In genomic region chr9:133563286-133564213, GRCh38 we compare ENCODE assay signal across 13 cellular contexts. TPM values are rescaled to one million over a fixed set of nuclear protein-coding genes. Genes with fewer than 3 reads are reported as not detected.
DNase-seq lines count a peak whose midpoint lies in the region; ATAC-seq lines count a peak whose summit lies in the region.
"Had no signal": no experiment of that assay in that cellular context is flagged by ENCODE, and none has a peak within 500 bp of the region (broad histone marks: within the 10 kb centered on the region; RNA-seq: fewer than 3 reads in every experiment).

No MANE protein-coding gene starts in this region.

- POLR2A ChIA-PET in CD8-positive, alpha-beta memory T cell (lab: Charles Lee), result no interaction called here

- no peak for ATAC-seq in stimulated activated effector memory CD8-positive, alpha-beta T cell treated with anti-CD3 and anti-CD28 coated beads, Interleukin-12 subunit alpha, Interleukin-12 subunit beta, amount 100 ng/mL, for 72 hours
- ATAC-seq in HG03159 (IDR thresholded peaks at IDR 0.05; ENCODE audit: unreplicated experiment), result no peak

- DNase-seq in NCI-H146 (lab: John Stamatoyannopoulos, UW) (peak; percentile 47), NCI-H146 treated with DMSO at 0.1 percent for 48 hours (lab: John Stamatoyannopoulos, UW; ENCODE audit: unreplicated experiment) (no peak), SW480 (ENCODE audit: low spot score) (peak; percentile 18), hepatic stellate cell (ENCODE audit: low spot score) (peak; percentile 77), NCI-H1092 treated with DMSO at 0.1 percent for 48 hours (lab: John Stamatoyannopoulos, UW) (no peak)
- DNase-seq in stimulated activated effector memory CD8-positive, alpha-beta T cell treated with anti-CD3 and anti-CD28 coated beads, Interleukin-12 subunit alpha, Interleukin-12 subunit beta, amount 100 ng/mL, for 72 hours (ENCODE audit: low spot score in 2 of 2), result no peak
- no peak for DNase-seq in CD8-positive, alpha-beta memory T cell
- DNase-seq: activated CD4-positive, alpha-beta T cell treated with anti-CD3 and anti-CD28 coated beads, Interleukin-2, amount 10 ng/mL, durations not matched to agents 24 days and 14 days; activated naive CD4-positive, alpha-beta T cell treated with anti-CD3 and anti-CD28 coated beads for 36 hours; endodermal cell; KBM-7 had no signal

- H3K4me3 ChIP-seq in CD8-positive, alpha-beta memory T cell (ENCODE audit: low read length), result no peak overlapping the region

- CTCF ChIA-PET in CD8-positive, alpha-beta memory T cell (lab: Charles Lee), result no interaction called here

- H3K9me3 Mint-ChIP-seq in stimulated activated effector memory CD8-positive, alpha-beta T cell treated with anti-CD3 and anti-CD28 coated beads, Interleukin-12 subunit alpha, Interleukin-12 subunit beta, amount 100 ng/mL, for 72 hours, result no peaks in the 10 kb centered on the region
- H3K9me3 Mint-ChIP-seq in CD8-positive, alpha-beta memory T cell, result no peaks in the 10 kb centered on the region
- H3K9me3 Mint-ChIP-seq: activated CD4-positive, alpha-beta T cell treated with anti-CD3 and anti-CD28 coated beads, Interleukin-2, amount 10 ng/mL, durations not matched to agents 24 days and 14 days; activated naive CD4-positive, alpha-beta T cell treated with anti-CD3 and anti-CD28 coated beads for 36 hours; endodermal cell had no signal

- peaks cover 10% of the 10 kb centered on the region for H3K4me1 Mint-ChIP-seq in stimulated activated effector memory CD8-positive, alpha-beta T cell treated with anti-CD3 and anti-CD28 coated beads, Interleukin-12 subunit alpha, Interleukin-12 subunit beta, amount 100 ng/mL, for 72 hours
- H3K4me1 Mint-ChIP-seq in CD8-positive, alpha-beta memory T cell, result peaks cover 0 to 5% (median 3%) of the 10 kb centered on the region in 3 donors

- H3K36me3 Mint-ChIP-seq in stimulated activated effector memory CD8-positive, alpha-beta T cell treated with anti-CD3 and anti-CD28 coated beads, Interleukin-12 subunit alpha, Interleukin-12 subunit beta, amount 100 ng/mL, for 72 hours, result peaks cover under 1% of the 10 kb centered on the region
- H3K36me3 Mint-ChIP-seq in CD8-positive, alpha-beta memory T cell, result no peaks in the 10 kb centered on the region

- peak overlapping the region; percentile 71 for H3K27ac Mint-ChIP-seq in stimulated activated effector memory CD8-positive, alpha-beta T cell treated with anti-CD3 and anti-CD28 coated beads, Interleukin-12 subunit alpha, Interleukin-12 subunit beta, amount 100 ng/mL, for 72 hours
- H3K27ac Mint-ChIP-seq in CD8-positive, alpha-beta memory T cell, result peak overlapping the region in 3 of 8 donors; percentile 22 to 58 (median 47)
- H3K27ac Mint-ChIP-seq: activated CD4-positive, alpha-beta T cell treated with anti-CD3 and anti-CD28 coated beads, Interleukin-2, amount 10 ng/mL, durations not matched to agents 24 days and 14 days; activated naive CD4-positive, alpha-beta T cell treated with anti-CD3 and anti-CD28 coated beads for 36 hours; endodermal cell had no signal

- no peaks in the 10 kb centered on the region for H3K36me3 ChIP-seq in CD8-positive, alpha-beta memory T cell (ENCODE audit: insufficient read depth, low read length)

- no peaks in the 10 kb centered on the region for H3K9me3 ChIP-seq in CD8-positive, alpha-beta memory T cell (ENCODE audit: low read length)

- H3K4me1 ChIP-seq in CD8-positive, alpha-beta memory T cell (ENCODE audit: insufficient read depth, low read length), result no peaks in the 10 kb centered on the region

- H3K27ac ChIP-seq in CD8-positive, alpha-beta memory T cell (ENCODE audit: low read depth, low read length), result no peak overlapping the region

- H3K4me3 Mint-ChIP-seq in stimulated activated effector memory CD8-positive, alpha-beta T cell treated with anti-CD3 and anti-CD28 coated beads, Interleukin-12 subunit alpha, Interleukin-12 subunit beta, amount 100 ng/mL, for 72 hours, result no peak overlapping the region
- peak overlapping the region in 1 of 7 donors; percentile 13 for H3K4me3 Mint-ChIP-seq in CD8-positive, alpha-beta memory T cell
- H3K4me3 Mint-ChIP-seq: activated CD4-positive, alpha-beta T cell treated with anti-CD3 and anti-CD28 coated beads, Interleukin-2, amount 10 ng/mL, durations not matched to agents 24 days and 14 days; activated naive CD4-positive, alpha-beta T cell treated with anti-CD3 and anti-CD28 coated beads for 36 hours; endodermal cell had no signal

- H3K27me3 ChIP-seq in CD8-positive, alpha-beta memory T cell (ENCODE audit: insufficient read depth, low read length, poor library complexity, severe bottlenecking), result no peaks in the 10 kb centered on the region

- peaks cover 8% of the 10 kb centered on the region in 2 donors for H3K27me3 Mint-ChIP-seq in CD8-positive, alpha-beta memory T cell
- H3K27me3 Mint-ChIP-seq: activated CD4-positive, alpha-beta T cell treated with anti-CD3 and anti-CD28 coated beads, Interleukin-2, amount 10 ng/mL, durations not matched to agents 24 days and 14 days had no signal

RNA-seq across cellular contexts. Expression of gene ADAMTSL2, which starts 29.0 kb away (rescaled TPM):
- total RNA-seq in CD8-positive, alpha-beta memory T cell, result not detected
- not detected for polyA plus RNA-seq in CD8-positive, alpha-beta memory T cell
- total RNA-seq: activated CD4-positive, alpha-beta T cell treated with anti-CD3 and anti-CD28 coated beads, Interleukin-2, amount 10 ng/mL, durations not matched to agents 24 days and 14 days had no signal

RNA-seq across cellular contexts. Expression of gene MYMK, which starts 38.8 kb away (rescaled TPM):
- total RNA-seq in CD8-positive, alpha-beta memory T cell, result not detected
- not detected for polyA plus RNA-seq in CD8-positive, alpha-beta memory T cell
- total RNA-seq: activated CD4-positive, alpha-beta T cell treated with anti-CD3 and anti-CD28 coated beads, Interleukin-2, amount 10 ng/mL, durations not matched to agents 24 days and 14 days; activated naive CD4-positive, alpha-beta T cell treated with anti-CD3 and anti-CD28 coated beads for 36 hours; endodermal cell; renal cortical epithelial cell had no signal

RNA-seq across cellular contexts. Expression of gene FAM163B, which starts 45.6 kb away (rescaled TPM):
- not detected for total RNA-seq in CD8-positive, alpha-beta memory T cell
- polyA plus RNA-seq in CD8-positive, alpha-beta memory T cell, result not detected
- total RNA-seq: activated CD4-positive, alpha-beta T cell treated with anti-CD3 and anti-CD28 coated beads, Interleukin-2, amount 10 ng/mL, durations not matched to agents 24 days and 14 days; activated naive CD4-positive, alpha-beta T cell treated with anti-CD3 and anti-CD28 coated beads for 36 hours; endodermal cell; renal cortical epithelial cell had no signal

Comparison
In these comparisons a context has a peak if more than half of its experiments do, and no peak if none do; other contexts are left out.
1. DNase-seq: peak in NCI-H146 (single experiment), SW480 (single experiment) and hepatic stellate cell (single experiment); none in NCI-H146 treated with DMSO at 0.1 percent for 48 hours (single experiment), stimulated activated effector memory CD8-positive, alpha-beta T cell treated with anti-CD3 and anti-CD28 coated beads, Interleukin-12 subunit alpha, Interleukin-12 subunit beta, amount 100 ng/mL, for 72 hours (0 of 2), CD8-positive, alpha-beta memory T cell (0 of 5) and NCI-H1092 treated with DMSO at 0.1 percent for 48 hours (single experiment).